In the genomic region with DNA sequence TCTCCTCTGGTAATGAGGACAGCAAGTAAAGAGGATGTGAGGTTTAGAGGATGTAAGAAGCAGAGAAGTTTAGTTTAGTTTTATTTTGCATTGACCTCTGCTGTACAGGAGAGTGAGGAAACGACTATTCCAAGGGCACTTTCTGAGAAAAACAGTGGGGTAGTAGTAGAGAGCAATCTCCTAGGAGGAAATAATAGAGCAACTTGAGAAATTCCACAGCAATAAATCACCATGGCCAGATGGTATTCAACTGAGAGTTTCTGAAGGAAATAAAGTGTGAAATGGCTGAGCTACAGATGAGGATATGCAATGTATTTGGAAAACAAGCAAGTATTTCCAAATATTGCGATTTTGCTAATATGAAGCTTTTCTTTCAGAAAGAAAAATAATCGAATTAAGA, we compare ENCODE assay signal across 15 cellular contexts.
DNase-seq lines count a peak whose midpoint lies in the region; ATAC-seq, FAIRE-seq and TF ChIP-seq lines count a peak whose summit lies in the region.
"Had no signal": no experiment of that assay in that cellular context is flagged by ENCODE, and none has a peak within 500 bp of the region (broad histone marks: within the 10 kb centered on the region; RNA-seq: fewer than 3 reads in every experiment).

No MANE protein-coding gene starts in this region.

- H3K4me3 Mint-ChIP-seq in chondrocyte (ENCODE audit: unreplicated experiment) (no peak overlapping the region), memory B cell (no peak overlapping the region)
- H3K4me3 Mint-ChIP-seq in CD8-positive, alpha-beta memory T cell: no peak overlapping the region
- H3K4me3 Mint-ChIP-seq: activated T-cell treated with anti-CD3 and anti-CD28 coated beads, Interleukin-2, amount 50 U/mL, for 24 hours had no signal

- no peak for ATAC-seq in memory B cell (ENCODE audit: low read depth)
- no peak for ATAC-seq in GM21423 (IDR thresholded peaks at IDR 0.05; ENCODE audit: unreplicated experiment)

- H3K4me3 ChIP-seq in AG09309 (ENCODE audit: control insufficient read depth, low read depth, low read length): no peak overlapping the region
- H3K4me3 ChIP-seq in CD8-positive, alpha-beta memory T cell (ENCODE audit: low read length): no peak overlapping the region
- H3K4me3 ChIP-seq: Peyer's patch, skin epidermis had no signal

- no peaks in the 10 kb centered on the region for H3K36me3 ChIP-seq in CD8-positive, alpha-beta memory T cell (ENCODE audit: insufficient read depth, low read length)
- H3K36me3 ChIP-seq: Peyer's patch had no signal

- H3K9me3 ChIP-seq in CD8-positive, alpha-beta memory T cell (ENCODE audit: low read length): no peaks in the 10 kb centered on the region
- H3K9me3 ChIP-seq: Peyer's patch had no signal

- POLR2A ChIA-PET in CD8-positive, alpha-beta memory T cell (lab: Charles Lee): no interaction called here

- CTCF ChIA-PET in CD8-positive, alpha-beta memory T cell (lab: Charles Lee): no interaction called here

- TF ChIP-seq CTCF in AG09309 (IDR thresholded peaks at IDR 0.05; ENCODE audit: control insufficient read depth, insufficient read depth, low read depth, low read length, missing control alignments) (no peak), chondrocyte (IDR thresholded peaks at IDR 0.05) (no peak)

- H3K4me1 Mint-ChIP-seq in chondrocyte (ENCODE audit: low read depth) (peaks cover 20% of the 10 kb centered on the region), memory B cell (no peaks in the 10 kb centered on the region)
- no peaks in the 10 kb centered on the region for H3K4me1 Mint-ChIP-seq in CD8-positive, alpha-beta memory T cell

- H3K9me3 Mint-ChIP-seq in chondrocyte (ENCODE audit: low read depth) (peaks cover 10% of the 10 kb centered on the region), memory B cell (peaks cover 3% of the 10 kb centered on the region)
- peaks cover 0 to 4% (median 3%) of the 10 kb centered on the region in 5 donors for H3K9me3 Mint-ChIP-seq in CD8-positive, alpha-beta memory T cell
- H3K9me3 Mint-ChIP-seq: activated T-cell treated with anti-CD3 and anti-CD28 coated beads, Interleukin-2, amount 50 U/mL, for 24 hours had no signal

- H3K36me3 Mint-ChIP-seq in chondrocyte (ENCODE audit: low read depth) (no peaks in the 10 kb centered on the region), memory B cell (peaks cover 7% of the 10 kb centered on the region)
- peaks cover 5 to 16% (median 6%) of the 10 kb centered on the region in 3 donors for H3K36me3 Mint-ChIP-seq in CD8-positive, alpha-beta memory T cell

- H3K27me3 Mint-ChIP-seq in chondrocyte (ENCODE audit: low read depth) (no peaks in the 10 kb centered on the region), memory B cell (no peaks in the 10 kb centered on the region)
- H3K27me3 Mint-ChIP-seq in CD8-positive, alpha-beta memory T cell: no peaks in the 10 kb centered on the region
- H3K27me3 Mint-ChIP-seq: activated T-cell treated with anti-CD3 and anti-CD28 coated beads, Interleukin-2, amount 50 U/mL, for 24 hours; CD4-positive, CD25-positive, alpha-beta regulatory T cell had no signal

- no peak overlapping the region for H3K27ac ChIP-seq in CD8-positive, alpha-beta memory T cell (ENCODE audit: low read depth, low read length)
- H3K27ac ChIP-seq: Peyer's patch, skin epidermis had no signal

- H3K27ac Mint-ChIP-seq in chondrocyte (ENCODE audit: unreplicated experiment) (peak overlapping the region; percentile 77), memory B cell (peak overlapping the region; percentile 35)
- no peak overlapping the region for H3K27ac Mint-ChIP-seq in CD8-positive, alpha-beta memory T cell
- H3K27ac Mint-ChIP-seq: activated T-cell treated with anti-CD3 and anti-CD28 coated beads, Interleukin-2, amount 50 U/mL, for 24 hours had no signal

- DNase-seq in AG09309 (ENCODE audit: low read depth): peak; percentile 54
- peak; percentile 7 for DNase-seq in HTR-8/SVneo (ENCODE audit: insufficient read length, low spot score)
- no peak for DNase-seq in chondrocyte (ENCODE audit: low spot score)
- DNase-seq in memory B cell (ENCODE audit: low spot score in 2 of 2): no peak
- DNase-seq in SW480 (ENCODE audit: low spot score): no peak
- no peak for DNase-seq in CD8-positive, alpha-beta memory T cell
- DNase-seq in NCI-H2029 (lab: John Stamatoyannopoulos, UW): no peak
- DNase-seq: activated T-cell treated with anti-CD3 and anti-CD28 coated beads, Interleukin-2, amount 50 U/mL, for 24 hours; caudate nucleus; CD4-positive, CD25-positive, alpha-beta regulatory T cell; head of caudate nucleus; NCI-H187; Peyer's patch had no signal

- H3K27me3 ChIP-seq in CD8-positive, alpha-beta memory T cell (ENCODE audit: insufficient read depth, low read length, poor library complexity, severe bottlenecking): no peaks in the 10 kb centered on the region
- H3K27me3 ChIP-seq: Peyer's patch had no signal

- FAIRE-seq in HTR-8/SVneo (lab: Jason Lieb, UNC): no peak

- no peaks in the 10 kb centered on the region for H3K4me1 ChIP-seq in CD8-positive, alpha-beta memory T cell (ENCODE audit: insufficient read depth, low read length)
- H3K4me1 ChIP-seq: Peyer's patch had no signal

Comparison
In these comparisons a context has a peak if more than half of its experiments do, and no peak if none do; other contexts are left out.
1. DNase-seq: peak in AG09309 (single experiment) and HTR-8/SVneo (single experiment); none in chondrocyte (single experiment), memory B cell (0 of 2), SW480 (single experiment), CD8-positive, alpha-beta memory T cell (0 of 5) and NCI-H2029 (single experiment).
2. H3K27ac Mint-ChIP-seq: peak in chondrocyte (single experiment) and memory B cell (single experiment); none in CD8-positive, alpha-beta memory T cell (0 of 8).